Comparison of ENCODE assay signal across 8 cellular contexts in genomic region chr4:169225058-169225751, GRCh38. TPM values are rescaled to one million over a fixed set of nuclear protein-coding genes. Genes with fewer than 3 reads are reported as not detected.
DNase-seq lines count a peak whose midpoint lies in the region; ATAC-seq, FAIRE-seq and TF ChIP-seq lines count a peak whose summit lies in the region.

No MANE protein-coding gene starts in this region.

- peak; percentile 97 for FAIRE-seq in HTR-8/SVneo (lab: Jason Lieb, UNC)

- POLR2A ChIA-PET in activated CD4-positive, alpha-beta T cell treated with anti-CD3 and anti-CD28 coated beads for 36 hours (lab: Charles Lee): no interaction called here

- H3K9me3 Mint-ChIP-seq in activated CD4-positive, alpha-beta T cell treated with anti-CD3 and anti-CD28 coated beads for 36 hours (ENCODE audit: low read depth): no peaks in the 10 kb centered on the region
- H3K9me3 Mint-ChIP-seq in stimulated activated naive CD8-positive, alpha-beta T cell treated with anti-CD3 and anti-CD28 coated beads, Interleukin-15, amount 100 ng/mL, for 72 hours: no peaks in the 10 kb centered on the region

- H3K36me3 Mint-ChIP-seq in activated CD4-positive, alpha-beta T cell treated with anti-CD3 and anti-CD28 coated beads for 36 hours (ENCODE audit: low read depth): no peaks in the 10 kb centered on the region

- CTCF ChIA-PET in activated CD4-positive, alpha-beta T cell treated with anti-CD3 and anti-CD28 coated beads for 36 hours (lab: Charles Lee): interaction anchor here (0.9 kb wide), 1 partner anchor 47 kb away, joined by 3 read pairs; no protein-coding TSS in a partner anchor

- DNase-seq in activated CD4-positive, alpha-beta T cell treated with anti-CD3 and anti-CD28 coated beads for 36 hours: no peak
- DNase-seq in activated CD4-positive, alpha-beta T cell treated with anti-CD3 and anti-CD28 coated beads for 4 hours: no peak
- DNase-seq in HTR-8/SVneo (ENCODE audit: insufficient read length, low spot score) (peak; percentile 75), epithelial cell of proximal tubule (ENCODE audit: low read depth) (peak; percentile 95), DMS79 treated with DMSO at 0.1 percent for 48 hours (lab: John Stamatoyannopoulos, UW) (no peak), foreskin melanocyte (no peak)
- DNase-seq in stimulated activated naive CD8-positive, alpha-beta T cell treated with anti-CD3 and anti-CD28 coated beads, Interleukin-15, amount 100 ng/mL, for 72 hours: no peak

- intact Hi-C loops in activated CD4-positive, alpha-beta T cell treated with anti-CD3 and anti-CD28 coated beads for 36 hours (cut with DNase I, micrococcal nuclease): no loop called here

- H3K4me3 Mint-ChIP-seq in activated CD4-positive, alpha-beta T cell treated with anti-CD3 and anti-CD28 coated beads for 36 hours: no peak overlapping the region
- no peak overlapping the region for H3K4me3 Mint-ChIP-seq in stimulated activated naive CD8-positive, alpha-beta T cell treated with anti-CD3 and anti-CD28 coated beads, Interleukin-15, amount 100 ng/mL, for 72 hours

- peak overlapping the region; percentile 0 for H3K4me3 ChIP-seq in epithelial cell of proximal tubule (ENCODE audit: low read depth, low read length)

- no peak overlapping the region for H3K27ac Mint-ChIP-seq in activated CD4-positive, alpha-beta T cell treated with anti-CD3 and anti-CD28 coated beads for 36 hours
- no peak overlapping the region for H3K27ac Mint-ChIP-seq in stimulated activated naive CD8-positive, alpha-beta T cell treated with anti-CD3 and anti-CD28 coated beads, Interleukin-15, amount 100 ng/mL, for 72 hours

- ATAC-seq in activated CD4-positive, alpha-beta T cell treated with anti-CD3 and anti-CD28 coated beads for 36 hours: peak; percentile 94
- ATAC-seq in stimulated activated naive CD8-positive, alpha-beta T cell treated with anti-CD3 and anti-CD28 coated beads, Interleukin-15, amount 100 ng/mL, for 72 hours: peak; percentile 70
- no peak for ATAC-seq in HG03025 (IDR thresholded peaks at IDR 0.05; ENCODE audit: low FRiP score, unreplicated experiment)

- no peak for TF ChIP-seq CTCF in epithelial cell of proximal tubule (conservative IDR thresholded peaks at IDR 0.05; ENCODE audit: low read depth, low read length)

- H3K4me1 Mint-ChIP-seq in activated CD4-positive, alpha-beta T cell treated with anti-CD3 and anti-CD28 coated beads for 36 hours: no peaks in the 10 kb centered on the region
- H3K4me1 Mint-ChIP-seq in stimulated activated naive CD8-positive, alpha-beta T cell treated with anti-CD3 and anti-CD28 coated beads, Interleukin-15, amount 100 ng/mL, for 72 hours: no peaks in the 10 kb centered on the region

- H3K27me3 Mint-ChIP-seq in activated CD4-positive, alpha-beta T cell treated with anti-CD3 and anti-CD28 coated beads for 36 hours: no peaks in the 10 kb centered on the region
- H3K27me3 Mint-ChIP-seq in stimulated activated naive CD8-positive, alpha-beta T cell treated with anti-CD3 and anti-CD28 coated beads, Interleukin-15, amount 100 ng/mL, for 72 hours: no peaks in the 10 kb centered on the region

RNA-seq across cellular contexts. Expression of gene SH3RF1, which starts 45.6 kb away (rescaled TPM):
- total RNA-seq in activated CD4-positive, alpha-beta T cell treated with anti-CD3 and anti-CD28 coated beads for 36 hours: under 1 TPM; 0.39 to 0.63 TPM
- 20.6 and 25.8 TPM in 2 replicates for total RNA-seq in epithelial cell of proximal tubule

Comparison
In these comparisons a context has a peak if more than half of its experiments do, and no peak if none do; other contexts are left out.
1. DNase-seq: peak in HTR-8/SVneo (single experiment) and epithelial cell of proximal tubule (single experiment); none in activated CD4-positive, alpha-beta T cell treated with anti-CD3 and anti-CD28 coated beads for 36 hours (single experiment), activated CD4-positive, alpha-beta T cell treated with anti-CD3 and anti-CD28 coated beads for 4 hours (0 of 2), stimulated activated naive CD8-positive, alpha-beta T cell treated with anti-CD3 and anti-CD28 coated beads, Interleukin-15, amount 100 ng/mL, for 72 hours (0 of 2), DMS79 treated with DMSO at 0.1 percent for 48 hours (single experiment) and foreskin melanocyte (single experiment).
2. RNA of gene SH3RF1, which starts 45.6 kb away (total RNA-seq): 20.6 to 25.8 TPM in epithelial cell of proximal tubule; 0.39 to 0.63 TPM in activated CD4-positive, alpha-beta T cell treated with anti-CD3 and anti-CD28 coated beads for 36 hours; every median in the first group is over 10 times any median in the second.